In the genomic region with DNA sequence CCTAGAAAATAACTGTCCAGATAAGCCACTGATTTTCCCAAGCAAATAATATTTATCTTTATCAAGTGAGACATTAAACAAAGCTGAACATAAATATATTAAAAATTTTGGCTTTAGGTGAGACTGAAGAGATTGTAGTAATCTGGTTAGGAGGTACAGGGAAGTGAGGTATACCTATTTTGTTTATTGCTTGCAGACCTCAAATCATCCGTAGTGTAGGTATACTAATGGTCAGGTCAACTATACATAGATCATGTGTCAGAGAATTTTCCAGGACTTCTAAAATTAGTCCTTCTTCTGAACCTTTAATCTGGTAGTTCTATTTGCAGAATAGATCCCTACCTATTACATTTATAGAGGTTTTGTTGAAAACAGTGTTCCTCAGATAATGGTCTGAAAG, we compare ENCODE assay signal across 22 cellular contexts. TPM values are rescaled to one million over a fixed set of nuclear protein-coding genes. Genes with fewer than 3 reads are reported as not detected.
A peak's percentile ranks its signal among the peaks of the same experiment; 100 is the strongest.
DNase-seq lines count a peak whose midpoint lies in the region; ATAC-seq and TF ChIP-seq lines count a peak whose summit lies in the region.
"Had no signal": no experiment of that assay in that cellular context is flagged by ENCODE, and none has a peak within 500 bp of the region (broad histone marks: within the 10 kb centered on the region; RNA-seq: fewer than 3 reads in every experiment).

No MANE protein-coding gene starts in this region.

- H3K4me3 Mint-ChIP-seq in activated T-cell treated with anti-CD3 and anti-CD28 coated beads, Interleukin-2, amount 50 U/mL, for 72 hours = peak overlapping the region; percentile 23 to 43
- no peak overlapping the region for H3K4me3 Mint-ChIP-seq in activated T-cell treated with anti-CD3 and anti-CD28 coated beads, Interleukin-2, amount 50 U/mL, for 4 hours
- peak overlapping the region; percentile 15 for H3K4me3 Mint-ChIP-seq in memory B cell

- 81 to 100% methylated on average over 1 of the region's 1 CpG for WGBS in transverse colon (ENCODE audit: low coverage in 1 of 2), 2 donors

- TF ChIP-seq EP300 in transverse colon (IDR thresholded peaks at IDR 0.05; ENCODE audit: low read depth) = no peak

- no peak for TF ChIP-seq POLR2A in transverse colon (IDR thresholded peaks at IDR 0.05)

- H3K27me3 Mint-ChIP-seq in activated T-cell treated with anti-CD3 and anti-CD28 coated beads, Interleukin-2, amount 50 U/mL, for 72 hours (ENCODE audit: low read depth) = no peaks in the 10 kb centered on the region
- H3K27me3 Mint-ChIP-seq in activated T-cell treated with anti-CD3 and anti-CD28 coated beads, Interleukin-2, amount 50 U/mL, for 4 hours (ENCODE audit: low read depth) = no peaks in the 10 kb centered on the region
- H3K27me3 Mint-ChIP-seq in memory B cell = no peaks in the 10 kb centered on the region

- H3K4me1 Mint-ChIP-seq in activated T-cell treated with anti-CD3 and anti-CD28 coated beads, Interleukin-2, amount 50 U/mL, for 72 hours (ENCODE audit: low read depth) = peaks cover 77% of the 10 kb centered on the region
- H3K4me1 Mint-ChIP-seq in activated T-cell treated with anti-CD3 and anti-CD28 coated beads, Interleukin-2, amount 50 U/mL, for 4 hours (ENCODE audit: low read depth) = peaks cover 52% of the 10 kb centered on the region
- peaks cover 51% of the 10 kb centered on the region for H3K4me1 Mint-ChIP-seq in memory B cell

- H3K4me3 ChIP-seq in ascending aorta (no peak overlapping the region), transverse colon (no peak overlapping the region)
- H3K4me3 ChIP-seq: colonic mucosa, esophagus muscularis mucosa, spleen had no signal

- H3K36me3 Mint-ChIP-seq in activated T-cell treated with anti-CD3 and anti-CD28 coated beads, Interleukin-2, amount 50 U/mL, for 72 hours (ENCODE audit: insufficient read depth in 2 of 2) = peaks cover 38 to 59% of the 10 kb centered on the region in 2 donors
- peaks cover 71% of the 10 kb centered on the region for H3K36me3 Mint-ChIP-seq in activated T-cell treated with anti-CD3 and anti-CD28 coated beads, Interleukin-2, amount 50 U/mL, for 4 hours (ENCODE audit: insufficient read depth)
- H3K36me3 Mint-ChIP-seq in memory B cell = peaks cover 58% of the 10 kb centered on the region

- H3K27me3 ChIP-seq in ascending aorta = no peaks in the 10 kb centered on the region
- no peaks in the 10 kb centered on the region for H3K27me3 ChIP-seq in transverse colon
- H3K27me3 ChIP-seq: colonic mucosa, esophagus muscularis mucosa, spleen had no signal

- H3K27ac ChIP-seq in ascending aorta = no peak overlapping the region
- no peak overlapping the region for H3K27ac ChIP-seq in transverse colon
- H3K27ac ChIP-seq: colonic mucosa, esophagus muscularis mucosa, KMS-11, WERI-Rb-1 had no signal

- no peak for DNase-seq in activated T-cell treated with anti-CD3 and anti-CD28 coated beads, Interleukin-2, amount 50 U/mL, for 72 hours
- no peak for DNase-seq in activated T-cell treated with anti-CD3 and anti-CD28 coated beads, Interleukin-2, amount 50 U/mL, for 4 hours
- no peak for DNase-seq in memory B cell (ENCODE audit: low spot score in 2 of 2)
- no peak for DNase-seq in ascending aorta (ENCODE audit: low spot score in 2 of 2)
- no peak for DNase-seq in transverse colon
- DNase-seq: amygdala, Caco-2, colonic mucosa, GF-D8, HCEC 1CT, kidney glomerular epithelial cell, NCI-H1417 treated with DMSO at 0.1 percent for 48 hours, NCI-H345, PC-3, spleen, substantia nigra, WERI-Rb-1 had no signal

- TF ChIP-seq CTCF in ascending aorta (IDR thresholded peaks at IDR 0.05) (no peak), transverse colon (IDR thresholded peaks at IDR 0.05) (no peak)

- intact Hi-C loops in ascending aorta (cut with DNase I) = no loop called here
- intact Hi-C loops in transverse colon (cut with DNase I; ENCODE audit: low total_unique reads) = no loop called here

- H3K36me3 ChIP-seq in ascending aorta (no peaks in the 10 kb centered on the region), transverse colon (no peaks in the 10 kb centered on the region)
- H3K36me3 ChIP-seq: colonic mucosa, esophagus muscularis mucosa, WERI-Rb-1 had no signal

- H3K9me3 ChIP-seq in ascending aorta (no peaks in the 10 kb centered on the region), transverse colon (no peaks in the 10 kb centered on the region)
- H3K9me3 ChIP-seq: Caco-2, colonic mucosa, esophagus muscularis mucosa, spleen had no signal

- in situ Hi-C loops in transverse colon (cut with MboI; ENCODE audit: low pct_ligation_motif_present in 1 of 4, low pct_unique_long_range_greater_than_20kb in 1 of 4, low sequenced_read_pairs in 3 of 4) = no loop called here

- H3K4me1 ChIP-seq in ascending aorta (no peaks in the 10 kb centered on the region), transverse colon (no peaks in the 10 kb centered on the region)
- H3K4me1 ChIP-seq: Caco-2, colonic mucosa had no signal

- peaks cover 8 to 12% of the 10 kb centered on the region in 2 donors for H3K9me3 Mint-ChIP-seq in activated T-cell treated with anti-CD3 and anti-CD28 coated beads, Interleukin-2, amount 50 U/mL, for 72 hours
- H3K9me3 Mint-ChIP-seq in activated T-cell treated with anti-CD3 and anti-CD28 coated beads, Interleukin-2, amount 50 U/mL, for 4 hours = peaks cover 6% of the 10 kb centered on the region
- H3K9me3 Mint-ChIP-seq in memory B cell = no peaks in the 10 kb centered on the region

- H3K27ac Mint-ChIP-seq in activated T-cell treated with anti-CD3 and anti-CD28 coated beads, Interleukin-2, amount 50 U/mL, for 72 hours = peak overlapping the region; percentile 87
- H3K27ac Mint-ChIP-seq in memory B cell = peak overlapping the region; percentile 85

- ATAC-seq in activated T-cell treated with anti-CD3 and anti-CD28 coated beads, Interleukin-2, amount 50 U/mL, for 72 hours (replicated peaks in 1 of 2) = no peak
- no peak for ATAC-seq in activated T-cell treated with anti-CD3 and anti-CD28 coated beads, Interleukin-2, amount 50 U/mL, for 4 hours
- peak; percentile 24 for ATAC-seq in GM21529 (IDR thresholded peaks at IDR 0.05; ENCODE audit: unreplicated experiment)
- peak; percentile 4 for ATAC-seq in HG03103 (IDR thresholded peaks at IDR 0.05; ENCODE audit: low read depth, unreplicated experiment)
- ATAC-seq in memory B cell (ENCODE audit: low read depth) = peak; percentile 24
- no peak for ATAC-seq in GM18873 (IDR thresholded peaks at IDR 0.05; ENCODE audit: low FRiP score, unreplicated experiment)
- ATAC-seq: PC-3 had no signal

RNA-seq across cellular contexts. Expression of gene SP140, which starts 41.5 kb away (rescaled TPM):
- 100 to 1,000 TPM; 102 to 109 TPM for total RNA-seq in activated T-cell treated with anti-CD3 and anti-CD28 coated beads, Interleukin-2, amount 50 U/mL, for 72 hours
- total RNA-seq in activated T-cell treated with anti-CD3 and anti-CD28 coated beads, Interleukin-2, amount 50 U/mL, for 4 hours = 10 to 100 TPM; 38.4 to 50.6 (median 43.9) TPM
- total RNA-seq in ascending aorta (0.11 TPM), transverse colon (10 to 100 TPM in 1 of 4 donors, 1 to 10 TPM in 3; 2.6 to 12.7 (median 7.3) TPM)
- total RNA-seq: Caco-2, PC-3 had no signal

RNA-seq across cellular contexts. Expression of gene SP110, which starts 47.3 kb away (rescaled TPM):
- 100 to 1,000 TPM; 118 to 128 TPM for total RNA-seq in activated T-cell treated with anti-CD3 and anti-CD28 coated beads, Interleukin-2, amount 50 U/mL, for 72 hours
- 10 to 100 TPM; 47.9 to 55.0 (median 49.1) TPM for total RNA-seq in activated T-cell treated with anti-CD3 and anti-CD28 coated beads, Interleukin-2, amount 50 U/mL, for 4 hours
- total RNA-seq in ascending aorta (25.2 TPM), transverse colon (10 to 100 TPM; 15.0 to 38.4 (median 29.5) TPM)

RNA-seq across cellular contexts. Expression of gene SP140L, which starts 59.9 kb away (rescaled TPM):
- total RNA-seq in activated T-cell treated with anti-CD3 and anti-CD28 coated beads, Interleukin-2, amount 50 U/mL, for 72 hours = 10 to 100 TPM; 59.9 to 63.0 TPM
- total RNA-seq in activated T-cell treated with anti-CD3 and anti-CD28 coated beads, Interleukin-2, amount 50 U/mL, for 4 hours = 10 to 100 TPM; 24.1 to 30.3 (median 28.7) TPM
- total RNA-seq in ascending aorta = 4.0 TPM
- total RNA-seq in transverse colon = 10 to 100 TPM in 2 of 4 donors, 1 to 10 TPM in 2; 6.8 to 32.9 (median 17.9) TPM
- total RNA-seq: Caco-2 had no signal

Comparison
In these comparisons a context has a peak if more than half of its experiments do, and no peak if none do; other contexts are left out.
1. ATAC-seq: peak in GM21529 (single experiment), HG03103 (single experiment) and memory B cell (single experiment); none in activated T-cell treated with anti-CD3 and anti-CD28 coated beads, Interleukin-2, amount 50 U/mL, for 72 hours (0 of 2), activated T-cell treated with anti-CD3 and anti-CD28 coated beads, Interleukin-2, amount 50 U/mL, for 4 hours (0 of 2) and GM18873 (single experiment).